In genomic region chr2:73964223-73964622, GRCh38 we compare ENCODE assay signal across 20 cellular contexts. TPM values are rescaled to one million over a fixed set of nuclear protein-coding genes. Genes with fewer than 3 reads are reported as not detected.
DNase-seq lines count a peak whose midpoint lies in the region; ATAC-seq and TF ChIP-seq lines count a peak whose summit lies in the region.
"Had no signal": no experiment of that assay in that cellular context is flagged by ENCODE, and none has a peak within 500 bp of the region (broad histone marks: within the 10 kb centered on the region; RNA-seq: fewer than 3 reads in every experiment).

No MANE protein-coding gene starts in this region.

- POLR2A ChIA-PET in activated naive CD8-positive, alpha-beta T cell treated with anti-CD3 and anti-CD28 coated beads, Interleukin-2, amount 10 ng/mL, durations not matched to agents 7 days and 5 days (lab: Charles Lee), result interaction anchor here (0.8 kb wide), 1 partner anchor 37 kb away, joined by 6 read pairs; the partner anchor contains the start of gene DGUOK
- POLR2A ChIA-PET in HEK293T (lab: Yijun Ruan, JAX), result no interaction called here

- no peak for TF ChIP-seq EP300 in transverse colon (IDR thresholded peaks at IDR 0.05; ENCODE audit: low read depth)

- DNase-seq in T-helper 1 cell (no peak), transverse colon (no peak), HEK293T (ENCODE audit: extremely low spot score) (no peak), substantia nigra (lab: John Stamatoyannopoulos, UW) (no peak)
- DNase-seq in CD4-positive, CD25-positive, alpha-beta regulatory T cell, result no peak
- no peak for DNase-seq in activated naive CD8-positive, alpha-beta T cell treated with anti-CD3 and anti-CD28 coated beads, Interleukin-2, amount 10 ng/mL, durations not matched to agents 7 days and 5 days
- DNase-seq: activated CD4-positive, alpha-beta T cell treated with anti-CD3 and anti-CD28 coated beads for 4 hours; COR-L47; DND-41; NCI-H146; NCI-H2171; NCI-H526; RPMI8226; SK-N-SH; stomach had no signal

- peaks cover 22% of the 10 kb centered on the region for H3K4me1 Mint-ChIP-seq in T-helper 1 cell treated with Interleukin-12 subunit alpha and Interleukin-12 subunit beta and Interleukin-4 antibody, amounts not matched to agents 30 μg/mL and 1 μg/mL, for 36 hours (ENCODE audit: low read depth)
- peaks cover 0 to 49% (median 23%) of the 10 kb centered on the region in 4 donors for H3K4me1 Mint-ChIP-seq in CD4-positive, CD25-positive, alpha-beta regulatory T cell
- H3K4me1 Mint-ChIP-seq in activated naive CD8-positive, alpha-beta T cell treated with anti-CD3 and anti-CD28 coated beads, Interleukin-2, amount 10 ng/mL, durations not matched to agents 7 days and 5 days, result peaks cover 21% of the 10 kb centered on the region

- no peak for TF ChIP-seq POLR2A in transverse colon (IDR thresholded peaks at IDR 0.05)

- intact Hi-C loops in transverse colon (cut with DNase I; ENCODE audit: low total_unique reads), result no loop called here

- H3K9me3 Mint-ChIP-seq in T-helper 1 cell treated with Interleukin-12 subunit alpha and Interleukin-12 subunit beta and Interleukin-4 antibody, amounts not matched to agents 30 μg/mL and 1 μg/mL, for 36 hours, result peaks cover 7% of the 10 kb centered on the region
- H3K9me3 Mint-ChIP-seq in CD4-positive, CD25-positive, alpha-beta regulatory T cell, result peaks cover 0 to 6% (median 0%) of the 10 kb centered on the region in 7 donors
- peaks cover 4% of the 10 kb centered on the region for H3K9me3 Mint-ChIP-seq in activated naive CD8-positive, alpha-beta T cell treated with anti-CD3 and anti-CD28 coated beads, Interleukin-2, amount 10 ng/mL, durations not matched to agents 7 days and 5 days

- H3K27ac ChIP-seq in CD4-positive, CD25-positive, alpha-beta regulatory T cell (ENCODE audit: insufficient read depth, low read length, poor library complexity, severe bottlenecking), result no peak overlapping the region
- no peak overlapping the region for H3K27ac ChIP-seq in transverse colon
- no peak overlapping the region for H3K27ac ChIP-seq in substantia nigra (ENCODE audit: low read depth, low read length, poor library complexity, severe bottlenecking)
- H3K27ac ChIP-seq: 22Rv1, neutrophil, skin epidermis had no signal

- TF ChIP-seq CTCF in transverse colon (IDR thresholded peaks at IDR 0.05), result no peak

- in situ Hi-C loops in transverse colon (cut with MboI; ENCODE audit: low pct_ligation_motif_present in 1 of 4, low pct_unique_long_range_greater_than_20kb in 1 of 4, low sequenced_read_pairs in 3 of 4), result no loop called here

- H3K4me1 ChIP-seq in CD4-positive, CD25-positive, alpha-beta regulatory T cell (ENCODE audit: control insufficient read depth, insufficient read depth, low read length, poor library complexity, severe bottlenecking), result peaks cover 12% of the 10 kb centered on the region
- H3K4me1 ChIP-seq in transverse colon, result no peaks in the 10 kb centered on the region

- peak overlapping the region; percentile 2 for H3K4me3 Mint-ChIP-seq in T-helper 1 cell treated with Interleukin-12 subunit alpha and Interleukin-12 subunit beta and Interleukin-4 antibody, amounts not matched to agents 30 μg/mL and 1 μg/mL, for 36 hours
- H3K4me3 Mint-ChIP-seq in CD4-positive, CD25-positive, alpha-beta regulatory T cell, result peak overlapping the region; percentile 20 to 85 (median 69)
- no peak overlapping the region for H3K4me3 Mint-ChIP-seq in activated naive CD8-positive, alpha-beta T cell treated with anti-CD3 and anti-CD28 coated beads, Interleukin-2, amount 10 ng/mL, durations not matched to agents 7 days and 5 days

- 90 to 93% methylated on average over 2 of the region's 2 CpGs for WGBS in transverse colon (ENCODE audit: low coverage in 1 of 2), 2 donors

- H3K9me3 ChIP-seq in CD4-positive, CD25-positive, alpha-beta regulatory T cell (ENCODE audit: control insufficient read depth in 2 of 2, low read length in 2 of 2), result no peaks in the 10 kb centered on the region
- H3K9me3 ChIP-seq in transverse colon, result no peaks in the 10 kb centered on the region
- H3K9me3 ChIP-seq: neutrophil, SK-N-SH, stomach had no signal

- H3K4me3 ChIP-seq in CD4-positive, CD25-positive, alpha-beta regulatory T cell (ENCODE audit: low read depth, low read length), result peak overlapping the region; percentile 71
- no peak overlapping the region for H3K4me3 ChIP-seq in transverse colon
- H3K4me3 ChIP-seq: skin epidermis, stomach had no signal

- no peaks in the 10 kb centered on the region for H3K27me3 Mint-ChIP-seq in T-helper 1 cell treated with Interleukin-12 subunit alpha and Interleukin-12 subunit beta and Interleukin-4 antibody, amounts not matched to agents 30 μg/mL and 1 μg/mL, for 36 hours (ENCODE audit: low read depth)
- H3K27me3 Mint-ChIP-seq in CD4-positive, CD25-positive, alpha-beta regulatory T cell, result no peaks in the 10 kb centered on the region
- no peaks in the 10 kb centered on the region for H3K27me3 Mint-ChIP-seq in activated naive CD8-positive, alpha-beta T cell treated with anti-CD3 and anti-CD28 coated beads, Interleukin-2, amount 10 ng/mL, durations not matched to agents 7 days and 5 days

- no peaks in the 10 kb centered on the region for H3K27me3 ChIP-seq in CD4-positive, CD25-positive, alpha-beta regulatory T cell (ENCODE audit: control insufficient read depth, insufficient read depth, low read length)
- H3K27me3 ChIP-seq in transverse colon, result no peaks in the 10 kb centered on the region
- H3K27me3 ChIP-seq: neutrophil, stomach had no signal

- peaks cover 11% of the 10 kb centered on the region for H3K36me3 ChIP-seq in CD4-positive, CD25-positive, alpha-beta regulatory T cell (ENCODE audit: control insufficient read depth, insufficient read depth, low read length)
- peaks cover 0 to 6% (median 2%) of the 10 kb centered on the region in 4 donors for H3K36me3 ChIP-seq in transverse colon

- H3K36me3 Mint-ChIP-seq in T-helper 1 cell treated with Interleukin-12 subunit alpha and Interleukin-12 subunit beta and Interleukin-4 antibody, amounts not matched to agents 30 μg/mL and 1 μg/mL, for 36 hours (ENCODE audit: low read depth), result peaks cover 20% of the 10 kb centered on the region
- H3K36me3 Mint-ChIP-seq in CD4-positive, CD25-positive, alpha-beta regulatory T cell, result peaks cover 17% of the 10 kb centered on the region
- H3K36me3 Mint-ChIP-seq in activated naive CD8-positive, alpha-beta T cell treated with anti-CD3 and anti-CD28 coated beads, Interleukin-2, amount 10 ng/mL, durations not matched to agents 7 days and 5 days, result peaks cover 22% of the 10 kb centered on the region

- no peak for ATAC-seq in CD4-positive, CD25-positive, alpha-beta regulatory T cell (ENCODE audit: low read depth in 2 of 2)
- peak; percentile 6 for ATAC-seq in HG02884 (IDR thresholded peaks at IDR 0.05; ENCODE audit: unreplicated experiment)
- no peak for ATAC-seq in activated naive CD8-positive, alpha-beta T cell treated with anti-CD3 and anti-CD28 coated beads, Interleukin-2, amount 10 ng/mL, durations not matched to agents 7 days and 5 days (ENCODE audit: low read depth)

- peak overlapping the region; percentile 42 for H3K27ac Mint-ChIP-seq in T-helper 1 cell treated with Interleukin-12 subunit alpha and Interleukin-12 subunit beta and Interleukin-4 antibody, amounts not matched to agents 30 μg/mL and 1 μg/mL, for 36 hours
- H3K27ac Mint-ChIP-seq in CD4-positive, CD25-positive, alpha-beta regulatory T cell, result peak overlapping the region; percentile 53 to 91 (median 73)
- H3K27ac Mint-ChIP-seq in activated naive CD8-positive, alpha-beta T cell treated with anti-CD3 and anti-CD28 coated beads, Interleukin-2, amount 10 ng/mL, durations not matched to agents 7 days and 5 days, result peak overlapping the region; percentile 40

- CTCF ChIA-PET in HEK293T (lab: Yijun Ruan, JAX), result no interaction called here

TF ChIP-seq in HEK293T, 16 proteins besides CTCF, POLR2A, EP300 and RAD21:
- TF ChIP-seq FOXK2 (IDR thresholded peaks at IDR 0.05) (no peak), HDGF (IDR thresholded peaks at IDR 0.05; ENCODE audit: borderline replicate concordance) (no peak), ARNT (IDR thresholded peaks at IDR 0.05) (no peak), CTBP1 (IDR thresholded peaks at IDR 0.05; ENCODE audit: borderline replicate concordance) (no peak), ZNF384 (IDR thresholded peaks at IDR 0.05) (no peak), BHLHE40 (IDR thresholded peaks at IDR 0.05; ENCODE audit: borderline replicate concordance) (no peak), NFRKB (IDR thresholded peaks at IDR 0.05) (no peak), SUZ12 (IDR thresholded peaks at IDR 0.05) (no peak), FOXA1 (IDR thresholded peaks at IDR 0.05) (no peak), SP1 (IDR thresholded peaks at IDR 0.05) (no peak), LEF1 (IDR thresholded peaks at IDR 0.05; ENCODE audit: borderline replicate concordance) (no peak), PKNOX1 (IDR thresholded peaks at IDR 0.05) (no peak), ELF4 (IDR thresholded peaks at IDR 0.05) (no peak), L3MBTL2 (conservative IDR thresholded peaks at IDR 0.05) (no peak), FOXM1 (IDR thresholded peaks at IDR 0.05; ENCODE audit: borderline replicate concordance) (no peak), TARDBP (IDR thresholded peaks at IDR 0.05) (no peak)

RNA-seq across cellular contexts. Expression of gene TET3, which starts 20.5 kb away (rescaled TPM):
- total RNA-seq in CD4-positive, CD25-positive, alpha-beta regulatory T cell, result 26.3 TPM
- under 1 TPM; 0.22 to 0.30 (median 0.26) TPM for polyA plus RNA-seq in CD4-positive, CD25-positive, alpha-beta regulatory T cell
- total RNA-seq in activated naive CD8-positive, alpha-beta T cell treated with anti-CD3 and anti-CD28 coated beads, Interleukin-2, amount 10 ng/mL, durations not matched to agents 7 days and 5 days, result 10 to 100 TPM; 19.9 to 21.0 TPM
- total RNA-seq in transverse colon, result 10 to 100 TPM; 20.2 to 26.9 (median 22.5) TPM

RNA-seq across cellular contexts. Expression of gene DGUOK, which starts 37.5 kb away (rescaled TPM):
- total RNA-seq in CD4-positive, CD25-positive, alpha-beta regulatory T cell, result 43.5 TPM
- 100 to 1,000 TPM; 182 to 226 (median 205) TPM for polyA plus RNA-seq in CD4-positive, CD25-positive, alpha-beta regulatory T cell
- total RNA-seq in activated naive CD8-positive, alpha-beta T cell treated with anti-CD3 and anti-CD28 coated beads, Interleukin-2, amount 10 ng/mL, durations not matched to agents 7 days and 5 days, result 10 to 100 TPM; 71.6 to 77.7 TPM
- 10 to 100 TPM; 27.3 to 49.7 (median 40.3) TPM for total RNA-seq in transverse colon
